In the genomic region with DNA sequence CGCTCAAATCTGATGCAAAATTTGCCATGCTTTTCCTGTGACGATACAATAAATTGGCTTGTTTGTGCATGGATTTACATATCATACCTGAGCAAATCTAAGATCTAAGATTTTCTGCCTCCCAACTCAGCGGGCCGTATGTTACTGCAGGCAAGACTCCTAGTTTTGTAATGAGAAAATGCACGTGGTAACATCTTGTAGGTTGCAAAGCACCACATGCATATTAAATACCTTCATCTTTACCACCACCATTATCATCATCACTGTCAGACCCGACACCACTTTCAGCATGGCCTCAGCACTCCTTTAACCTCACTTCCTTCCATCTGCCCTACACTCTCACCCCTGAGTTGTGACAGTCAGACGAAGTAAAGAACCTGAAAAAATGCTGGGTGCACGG, we compare ENCODE assay signal across 28 cellular contexts.
"Had no signal": no experiment of that assay in that cellular context is flagged by ENCODE, and none has a peak within 500 bp of the region (broad histone marks: within the 10 kb centered on the region; RNA-seq: fewer than 3 reads in every experiment).

No MANE protein-coding gene starts in this region.

- DNase-seq: activated CD4-positive, alpha-beta T cell treated with anti-CD3 and anti-CD28 coated beads for 1 hour; activated CD4-positive, alpha-beta T cell treated with anti-CD3 and anti-CD28 coated beads for 4 hours; activated CD4-positive, alpha-beta T cell treated with anti-CD3 and anti-CD28 coated beads, Interleukin-2, amount 50 U/mL, for 1 hour; activated CD4-positive, alpha-beta T cell treated with anti-CD3 and anti-CD28 coated beads, Interleukin-2, amount 50 U/mL, for 48 hours; activated CD8-positive, alpha-beta memory T cell treated with anti-CD3 and anti-CD28 coated beads for 24 hours; activated CD8-positive, alpha-beta T cell treated with anti-CD3 and anti-CD28 coated beads for 36 hours; activated effector memory CD4-positive, alpha-beta T cell treated with Interleukin-2 at 50 U/mL for 16 hours; activated gamma-delta T cell treated with Interleukin-2 at 50 U/mL for 16 hours; activated naive CD4-positive, alpha-beta T cell treated with anti-CD3 and anti-CD28 coated beads, Interleukin-2, amount 50 U/mL, for 16 hours; activated naive CD4-positive, alpha-beta T cell treated with Interleukin-2 at 50 U/mL for 16 hours; activated T-cell treated with anti-CD3 and anti-CD28 coated beads, Interleukin-2, amount 50 U/mL, for 4 hours; amniotic stem cell; anterior cingulate cortex; brain microvascular endothelial cell; dorsolateral prefrontal cortex; effector memory CD8-positive, alpha-beta T cell; erythroblast; esophagus squamous epithelium; foreskin melanocyte; T-helper 2 cell had no signal

- H3K27ac ChIP-seq: brain microvascular endothelial cell, coronary artery, dorsolateral prefrontal cortex, esophagus squamous epithelium, gastroesophageal sphincter had no signal

- H3K4me1 Mint-ChIP-seq: central memory CD8-positive, alpha-beta T cell had no signal

- H3K9me3 ChIP-seq: esophagus squamous epithelium, gastroesophageal sphincter had no signal

- H3K9me3 Mint-ChIP-seq: activated CD8-positive, alpha-beta T cell treated with anti-CD3 and anti-CD28 coated beads for 36 hours; activated T-cell treated with anti-CD3 and anti-CD28 coated beads, Interleukin-2, amount 50 U/mL, for 4 hours; activated T-helper 17 cell treated with anti-CD3 and anti-CD28 coated beads, Interleukin-2, amount 50 U/mL, for 72 hours; central memory CD8-positive, alpha-beta T cell; dendritic cell treated with granulocyte-macrophage colony-stimulating factor and Interleukin-4, amounts not matched to agents 40 ng/mL and 50 ng/mL, for 4 days; effector memory CD8-positive, alpha-beta T cell had no signal

- ATAC-seq: activated CD8-positive, alpha-beta T cell treated with anti-CD3 and anti-CD28 coated beads for 36 hours; activated T-cell treated with anti-CD3 and anti-CD28 coated beads, Interleukin-2, amount 50 U/mL, for 4 hours; activated T-helper 17 cell treated with anti-CD3 and anti-CD28 coated beads, Interleukin-2, amount 50 U/mL, for 72 hours; effector memory CD8-positive, alpha-beta T cell; gastroesophageal sphincter had no signal

- H3K4me3 Mint-ChIP-seq: activated CD8-positive, alpha-beta T cell treated with anti-CD3 and anti-CD28 coated beads for 36 hours; activated naive CD8-positive, alpha-beta T cell; activated T-cell treated with anti-CD3 and anti-CD28 coated beads, Interleukin-2, amount 50 U/mL, for 4 hours; activated T-helper 17 cell treated with anti-CD3 and anti-CD28 coated beads, Interleukin-2, amount 50 U/mL, for 72 hours; central memory CD8-positive, alpha-beta T cell; dendritic cell treated with granulocyte-macrophage colony-stimulating factor and Interleukin-4, amounts not matched to agents 40 ng/mL and 50 ng/mL, for 4 days; effector memory CD8-positive, alpha-beta T cell had no signal

- FAIRE-seq: astrocyte, bronchial epithelial cell had no signal

- H3K4me1 ChIP-seq: esophagus squamous epithelium, gastroesophageal sphincter had no signal

- H3K4me3 ChIP-seq: coronary artery, dorsolateral prefrontal cortex, esophagus squamous epithelium, gastroesophageal sphincter had no signal

- H3K27me3 ChIP-seq: brain microvascular endothelial cell, dorsolateral prefrontal cortex, esophagus squamous epithelium, gastroesophageal sphincter had no signal

- H3K36me3 Mint-ChIP-seq: activated naive CD8-positive, alpha-beta T cell had no signal

- H3K27ac Mint-ChIP-seq: activated CD8-positive, alpha-beta T cell treated with anti-CD3 and anti-CD28 coated beads for 36 hours; activated naive CD8-positive, alpha-beta T cell; activated T-helper 17 cell treated with anti-CD3 and anti-CD28 coated beads, Interleukin-2, amount 50 U/mL, for 72 hours; dendritic cell treated with granulocyte-macrophage colony-stimulating factor and Interleukin-4, amounts not matched to agents 40 ng/mL and 50 ng/mL, for 4 days; effector memory CD8-positive, alpha-beta T cell had no signal
